In the genomic region with DNA sequence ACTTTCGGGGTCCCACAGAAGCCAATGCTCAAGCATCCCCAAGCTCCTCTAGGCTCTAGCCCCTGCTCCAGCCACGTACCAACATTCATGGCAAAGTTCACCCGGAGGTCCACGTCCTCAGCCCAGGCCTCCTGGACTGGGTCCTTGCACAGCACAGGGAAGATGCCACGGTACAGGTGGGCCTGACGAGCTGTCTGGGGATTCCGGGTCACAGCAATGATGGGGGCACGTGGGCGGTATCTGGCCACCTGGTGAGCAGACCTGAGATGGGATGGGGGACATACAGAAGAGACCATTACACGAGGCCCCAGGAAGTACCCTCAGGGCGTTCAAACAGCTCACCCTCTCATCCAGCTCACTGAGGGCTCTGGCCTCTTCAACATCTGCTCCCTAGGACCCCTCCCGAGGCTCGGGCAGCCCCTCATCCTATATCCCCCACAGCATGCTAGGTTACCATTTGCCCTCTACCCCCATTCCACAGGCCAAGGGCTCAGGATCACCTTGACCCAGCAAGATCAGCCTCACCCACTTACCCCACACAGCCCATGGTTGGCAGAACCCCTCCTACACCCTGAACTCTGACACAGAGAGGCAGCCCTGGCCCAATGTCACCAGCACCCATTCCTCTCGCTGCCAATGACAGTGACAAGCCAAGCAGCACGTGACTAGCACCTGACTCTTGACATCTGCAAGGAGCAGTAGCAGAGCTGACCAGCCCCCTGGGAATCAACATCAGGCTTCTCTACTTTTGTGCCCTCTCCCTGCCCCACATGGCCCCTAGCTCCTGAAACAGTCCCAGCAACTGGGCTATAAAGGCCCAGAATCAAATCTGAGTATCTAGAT, we compare ENCODE assay signal across 11 cellular contexts. TPM values are rescaled to one million over a fixed set of nuclear protein-coding genes. Genes with fewer than 3 reads are reported as not detected.
A peak's percentile ranks its signal among the peaks of the same experiment; 100 is the strongest.
DNase-seq lines count a peak whose midpoint lies in the region; ATAC-seq and TF ChIP-seq lines count a peak whose summit lies in the region.
"Had no signal": no experiment of that assay in that cellular context is flagged by ENCODE, and none has a peak within 500 bp of the region (broad histone marks: within the 10 kb centered on the region; RNA-seq: fewer than 3 reads in every experiment).

No MANE protein-coding gene starts in this region.

- H3K27ac Mint-ChIP-seq in activated CD8-positive, alpha-beta memory T cell treated with anti-CD3 and anti-CD28 coated beads, Interleukin-2, amount 10 ng/mL, durations not matched to agents 7 days and 5 days, result peak overlapping the region; percentile 14
- H3K27ac Mint-ChIP-seq in endothelial cell (ENCODE audit: unreplicated experiment), result no peak overlapping the region
- peak overlapping the region; percentile 91 for H3K27ac Mint-ChIP-seq in stimulated activated naive B cell treated with anti-CD40 and anti-IgM and Interleukin-4, amounts not matched to agents 10 μg/mL and 1 μg/mL and 100 μg/mL, for 72 hours

- H3K27ac ChIP-seq in RWPE2 (ENCODE audit: poor library complexity, severe bottlenecking), result peak overlapping the region; percentile 91
- H3K27ac ChIP-seq: brain microvascular endothelial cell, parathyroid adenoma had no signal

- no peaks in the 10 kb centered on the region for H3K9me3 ChIP-seq in RWPE2 (ENCODE audit: severe bottlenecking)

- peaks cover 13% of the 10 kb centered on the region for H3K27me3 Mint-ChIP-seq in activated CD8-positive, alpha-beta memory T cell treated with anti-CD3 and anti-CD28 coated beads, Interleukin-2, amount 10 ng/mL, durations not matched to agents 7 days and 5 days
- peaks cover 13% of the 10 kb centered on the region for H3K27me3 Mint-ChIP-seq in endothelial cell (ENCODE audit: unreplicated experiment)
- peaks cover 17 to 25% of the 10 kb centered on the region in 2 donors for H3K27me3 Mint-ChIP-seq in stimulated activated naive B cell treated with anti-CD40 and anti-IgM and Interleukin-4, amounts not matched to agents 10 μg/mL and 1 μg/mL and 100 μg/mL, for 72 hours

- ATAC-seq in activated CD8-positive, alpha-beta memory T cell treated with anti-CD3 and anti-CD28 coated beads, Interleukin-2, amount 10 ng/mL, durations not matched to agents 7 days and 5 days, result no peak
- no peak for ATAC-seq in RWPE2 (ENCODE audit: low read depth)
- ATAC-seq in stimulated activated naive B cell treated with anti-CD40 and anti-IgM and Interleukin-4, amounts not matched to agents 10 μg/mL and 1 μg/mL and 100 μg/mL, for 72 hours (replicated peaks), result no peak

- peaks cover 72% of the 10 kb centered on the region for H3K36me3 ChIP-seq in RWPE2 (ENCODE audit: low read depth)

- no peak overlapping the region for H3K4me3 Mint-ChIP-seq in activated CD8-positive, alpha-beta memory T cell treated with anti-CD3 and anti-CD28 coated beads, Interleukin-2, amount 10 ng/mL, durations not matched to agents 7 days and 5 days
- peak overlapping the region; percentile 47 for H3K4me3 Mint-ChIP-seq in endothelial cell (ENCODE audit: unreplicated experiment)
- H3K4me3 Mint-ChIP-seq in stimulated activated naive B cell treated with anti-CD40 and anti-IgM and Interleukin-4, amounts not matched to agents 10 μg/mL and 1 μg/mL and 100 μg/mL, for 72 hours, result peak overlapping the region; percentile 47 to 54

- H3K36me3 Mint-ChIP-seq in activated CD8-positive, alpha-beta memory T cell treated with anti-CD3 and anti-CD28 coated beads, Interleukin-2, amount 10 ng/mL, durations not matched to agents 7 days and 5 days, result peaks cover 70% of the 10 kb centered on the region
- H3K36me3 Mint-ChIP-seq in endothelial cell (ENCODE audit: low read depth, unreplicated experiment), result peaks cover 53% of the 10 kb centered on the region
- peaks cover 55 to 70% of the 10 kb centered on the region in 2 donors for H3K36me3 Mint-ChIP-seq in stimulated activated naive B cell treated with anti-CD40 and anti-IgM and Interleukin-4, amounts not matched to agents 10 μg/mL and 1 μg/mL and 100 μg/mL, for 72 hours

- CTCF ChIA-PET in activated CD8-positive, alpha-beta memory T cell treated with anti-CD3 and anti-CD28 coated beads, Interleukin-2, amount 10 ng/mL, durations not matched to agents 7 days and 5 days (lab: Charles Lee), result interaction anchor here (0.6 to 4.4 kb wide), 12 partner anchors 16 to 243 kb away, joined by 3 to 37 read pairs (median 4); no protein-coding TSS in a partner anchor

- H3K9me3 Mint-ChIP-seq in activated CD8-positive, alpha-beta memory T cell treated with anti-CD3 and anti-CD28 coated beads, Interleukin-2, amount 10 ng/mL, durations not matched to agents 7 days and 5 days (ENCODE audit: low read depth), result no peaks in the 10 kb centered on the region
- H3K9me3 Mint-ChIP-seq in endothelial cell (ENCODE audit: unreplicated experiment), result no peaks in the 10 kb centered on the region
- no peaks in the 10 kb centered on the region for H3K9me3 Mint-ChIP-seq in stimulated activated naive B cell treated with anti-CD40 and anti-IgM and Interleukin-4, amounts not matched to agents 10 μg/mL and 1 μg/mL and 100 μg/mL, for 72 hours

- H3K27me3 ChIP-seq in RWPE2 (ENCODE audit: insufficient read depth, poor library complexity, severe bottlenecking), result no peaks in the 10 kb centered on the region
- H3K27me3 ChIP-seq: brain microvascular endothelial cell had no signal

- H3K4me1 Mint-ChIP-seq in activated CD8-positive, alpha-beta memory T cell treated with anti-CD3 and anti-CD28 coated beads, Interleukin-2, amount 10 ng/mL, durations not matched to agents 7 days and 5 days, result peaks cover 12% of the 10 kb centered on the region
- H3K4me1 Mint-ChIP-seq in endothelial cell (ENCODE audit: unreplicated experiment), result peaks cover 4% of the 10 kb centered on the region
- peaks cover 38 to 68% of the 10 kb centered on the region in 2 donors for H3K4me1 Mint-ChIP-seq in stimulated activated naive B cell treated with anti-CD40 and anti-IgM and Interleukin-4, amounts not matched to agents 10 μg/mL and 1 μg/mL and 100 μg/mL, for 72 hours

- no peak overlapping the region for H3K4me3 ChIP-seq in RWPE2 (ENCODE audit: severe bottlenecking)

- DNase-seq in activated CD8-positive, alpha-beta memory T cell treated with anti-CD3 and anti-CD28 coated beads, Interleukin-2, amount 10 ng/mL, durations not matched to agents 7 days and 5 days, result no peak
- DNase-seq in activated CD8-positive, alpha-beta memory T cell treated with anti-CD3 and anti-CD28 coated beads, Interleukin-2, amount 50 U/mL, for 4 hours, result no peak
- DNase-seq in RWPE2 (ENCODE audit: low spot score), result no peak
- DNase-seq in endothelial cell (ENCODE audit: low spot score), result no peak
- no peak for DNase-seq in stimulated activated naive B cell treated with anti-CD40 and anti-IgM and Interleukin-4, amounts not matched to agents 10 μg/mL and 1 μg/mL and 100 μg/mL, for 72 hours
- DNase-seq in retina, result no peak
- DNase-seq in NCI-H510A (lab: John Stamatoyannopoulos, UW), result no peak
- no peak for DNase-seq in stimulated activated CD4-positive, alpha-beta T cell treated with anti-CD3 and anti-CD28 coated beads, Interleukin-1b, Interleukin-23, amount 100 ng/mL, for 48 hours

- H3K4me1 ChIP-seq in RWPE2 (ENCODE audit: insufficient read depth, poor library complexity, severe bottlenecking), result peaks cover 25% of the 10 kb centered on the region
- H3K4me1 ChIP-seq: parathyroid adenoma had no signal

- no peak for TF ChIP-seq CTCF in RWPE2 (IDR thresholded peaks at IDR 0.05; ENCODE audit: poor library complexity, severe bottlenecking)
- no peak for TF ChIP-seq CTCF in endothelial cell (IDR thresholded peaks at IDR 0.05; ENCODE audit: unreplicated experiment)

RNA-seq across cellular contexts. Expression of a gene that starts 3.0 kb away (rescaled TPM):
- not detected for total RNA-seq in activated CD8-positive, alpha-beta memory T cell treated with anti-CD3 and anti-CD28 coated beads, Interleukin-2, amount 10 ng/mL, durations not matched to agents 7 days and 5 days
- total RNA-seq in endothelial cell (ENCODE audit: unreplicated experiment), result 0.31 TPM
- total RNA-seq: activated CD8-positive, alpha-beta memory T cell treated with anti-CD3 and anti-CD28 coated beads for 36 hours had no signal

RNA-seq across cellular contexts. Expression of a gene that starts 30.4 kb away (rescaled TPM):
- total RNA-seq in activated CD8-positive, alpha-beta memory T cell treated with anti-CD3 and anti-CD28 coated beads, Interleukin-2, amount 10 ng/mL, durations not matched to agents 7 days and 5 days, result 1,000 to 10,000 TPM; 1,010 to 1,764 TPM
- 604 TPM for total RNA-seq in endothelial cell (ENCODE audit: unreplicated experiment)
